In genomic region chr10:73827346-73828089, GRCh38 we compare ENCODE assay signal across 20 cellular contexts. TPM values are rescaled to one million over a fixed set of nuclear protein-coding genes. Genes with fewer than 3 reads are reported as not detected.
A peak's percentile ranks its signal among the peaks of the same experiment; 100 is the strongest.
DNase-seq lines count a peak whose midpoint lies in the region; ATAC-seq, FAIRE-seq and TF ChIP-seq lines count a peak whose summit lies in the region.
"Had no signal": no experiment of that assay in that cellular context is flagged by ENCODE, and none has a peak within 500 bp of the region (broad histone marks: within the 10 kb centered on the region; RNA-seq: fewer than 3 reads in every experiment).

No MANE protein-coding gene starts in this region.

- no peak for ATAC-seq in GM21717 (IDR thresholded peaks at IDR 0.05; ENCODE audit: unreplicated experiment)
- ATAC-seq in activated CD8-positive, alpha-beta T cell treated with anti-CD3 and anti-CD28 coated beads, Interleukin-2, amount 10 ng/mL, durations not matched to agents 7 days and 5 days, result no peak
- ATAC-seq: CD8-positive, alpha-beta T cell; HCT116; left lobe of liver had no signal

- no peaks in the 10 kb centered on the region for H3K4me1 Mint-ChIP-seq in activated CD8-positive, alpha-beta T cell treated with anti-CD3 and anti-CD28 coated beads, Interleukin-2, amount 10 ng/mL, durations not matched to agents 7 days and 5 days (ENCODE audit: low read depth)

- POLR2A ChIA-PET in activated CD8-positive, alpha-beta T cell treated with anti-CD3 and anti-CD28 coated beads, Interleukin-2, amount 10 ng/mL, durations not matched to agents 7 days and 5 days (lab: Charles Lee), result no interaction called here

- no peak overlapping the region for H3K4me3 ChIP-seq in kidney epithelial cell (ENCODE audit: low read depth, low read length)
- H3K4me3 ChIP-seq: hepatocyte, SK-N-MC, upper lobe of left lung had no signal

- H3K4me3 Mint-ChIP-seq in activated CD8-positive, alpha-beta T cell treated with anti-CD3 and anti-CD28 coated beads, Interleukin-2, amount 10 ng/mL, durations not matched to agents 7 days and 5 days, result no peak overlapping the region
- H3K4me3 Mint-ChIP-seq: CD8-positive, alpha-beta T cell; stimulated activated naive CD8-positive, alpha-beta T cell treated with anti-CD3 and anti-CD28 coated beads, Interleukin-15, Interleukin-2, amounts not matched to agents 100 ng/mL and 50 ng/mL, for 24 hours had no signal

- in situ Hi-C loops in ACHN (cut with HindIII; ENCODE audit: low pct_ligation_motif_present, low pct_unique_long_range_greater_than_20kb, low sequenced_read_pairs), result no loop called here

- DNase-seq in ACHN, result peak; percentile 89
- peak; percentile 83 for DNase-seq in HTR-8/SVneo (ENCODE audit: insufficient read length, low spot score)
- peak; percentile 57 for DNase-seq in astrocyte of the hippocampus (ENCODE audit: low read depth, low spot score)
- peak; percentile 42 for DNase-seq in kidney epithelial cell (ENCODE audit: low read depth)
- DNase-seq in inferior parietal cortex (ENCODE audit: extremely low spot score), result no peak
- no peak for DNase-seq in HT-29 (ENCODE audit: low spot score)
- DNase-seq in activated CD8-positive, alpha-beta T cell treated with anti-CD3 and anti-CD28 coated beads, Interleukin-2, amount 10 ng/mL, durations not matched to agents 7 days and 5 days, result no peak
- DNase-seq: activated CD4-positive, alpha-beta T cell treated with anti-CD3 and anti-CD28 coated beads, Interleukin-2, amount 50 U/mL, for 4 hours; CD8-positive, alpha-beta T cell; erythroblast; GDM1; NCI-H1436; NCI-H345; upper lobe of left lung had no signal

- H3K27me3 Mint-ChIP-seq in activated CD8-positive, alpha-beta T cell treated with anti-CD3 and anti-CD28 coated beads, Interleukin-2, amount 10 ng/mL, durations not matched to agents 7 days and 5 days (ENCODE audit: low read depth), result no peaks in the 10 kb centered on the region
- H3K27me3 Mint-ChIP-seq: stimulated activated naive CD8-positive, alpha-beta T cell treated with anti-CD3 and anti-CD28 coated beads, Interleukin-15, Interleukin-2, amounts not matched to agents 100 ng/mL and 50 ng/mL, for 24 hours had no signal

- CTCF ChIA-PET in activated CD8-positive, alpha-beta T cell treated with anti-CD3 and anti-CD28 coated beads, Interleukin-2, amount 10 ng/mL, durations not matched to agents 7 days and 5 days (lab: Charles Lee), result no interaction called here

- peaks cover 21% of the 10 kb centered on the region for H3K36me3 Mint-ChIP-seq in activated CD8-positive, alpha-beta T cell treated with anti-CD3 and anti-CD28 coated beads, Interleukin-2, amount 10 ng/mL, durations not matched to agents 7 days and 5 days (ENCODE audit: low read depth)

- H3K36me3 ChIP-seq in kidney epithelial cell (ENCODE audit: control insufficient read depth, insufficient read depth, low read length), result peaks cover under 1% of the 10 kb centered on the region

- no peak overlapping the region for H3K27ac Mint-ChIP-seq in activated CD8-positive, alpha-beta T cell treated with anti-CD3 and anti-CD28 coated beads, Interleukin-2, amount 10 ng/mL, durations not matched to agents 7 days and 5 days
- H3K27ac Mint-ChIP-seq: CD8-positive, alpha-beta T cell; stimulated activated naive CD8-positive, alpha-beta T cell treated with anti-CD3 and anti-CD28 coated beads, Interleukin-15, Interleukin-2, amounts not matched to agents 100 ng/mL and 50 ng/mL, for 24 hours had no signal

- H3K27me3 ChIP-seq in kidney epithelial cell (ENCODE audit: control insufficient read depth, insufficient read depth, low read length), result no peaks in the 10 kb centered on the region
- H3K27me3 ChIP-seq: hepatocyte, upper lobe of left lung had no signal

- no peak for TF ChIP-seq CTCF in kidney epithelial cell (IDR thresholded peaks at IDR 0.05; ENCODE audit: insufficient read depth, low read length, poor library complexity, severe bottlenecking)

- peak; percentile 28 for FAIRE-seq in HTR-8/SVneo (lab: Jason Lieb, UNC)

- H3K9me3 Mint-ChIP-seq in activated CD8-positive, alpha-beta T cell treated with anti-CD3 and anti-CD28 coated beads, Interleukin-2, amount 10 ng/mL, durations not matched to agents 7 days and 5 days (ENCODE audit: insufficient read depth), result no peaks in the 10 kb centered on the region
- H3K9me3 Mint-ChIP-seq: CD8-positive, alpha-beta T cell; stimulated activated naive CD8-positive, alpha-beta T cell treated with anti-CD3 and anti-CD28 coated beads, Interleukin-15, Interleukin-2, amounts not matched to agents 100 ng/mL and 50 ng/mL, for 24 hours had no signal

RNA-seq across cellular contexts. Expression of gene NDST2, which starts 16.1 kb away (rescaled TPM):
- 30.1 and 35.5 TPM in 2 replicates for total RNA-seq in kidney epithelial cell
- total RNA-seq in HT-29 (2014; rRNA removed; shearing (Covaris generic)), result 18.6 and 19.8 TPM in 2 replicates
- 10 to 100 TPM; 60.7 to 61.1 TPM for total RNA-seq in activated CD8-positive, alpha-beta T cell treated with anti-CD3 and anti-CD28 coated beads, Interleukin-2, amount 10 ng/mL, durations not matched to agents 7 days and 5 days

RNA-seq across cellular contexts. Expression of gene ZSWIM8, which starts 42.1 kb away (rescaled TPM):
- total RNA-seq in kidney epithelial cell, result 66.7 and 90.8 TPM in 2 replicates
- 32.9 and 40.0 TPM in 2 replicates for total RNA-seq in HT-29 (2014; rRNA removed; shearing (Covaris generic))
- total RNA-seq in activated CD8-positive, alpha-beta T cell treated with anti-CD3 and anti-CD28 coated beads, Interleukin-2, amount 10 ng/mL, durations not matched to agents 7 days and 5 days, result 10 to 100 TPM; 58.3 to 69.3 TPM

RNA-seq across cellular contexts. Expression of gene CHCHD1, which starts 45.7 kb away (rescaled TPM):
- 41.8 and 46.8 TPM in 2 replicates for total RNA-seq in kidney epithelial cell
- 57.6 and 65.8 TPM in 2 replicates for total RNA-seq in HT-29 (2014; rRNA removed; shearing (Covaris generic))
- total RNA-seq in activated CD8-positive, alpha-beta T cell treated with anti-CD3 and anti-CD28 coated beads, Interleukin-2, amount 10 ng/mL, durations not matched to agents 7 days and 5 days, result 10 to 100 TPM; 33.0 to 35.3 TPM

RNA-seq across cellular contexts. Expression of gene CAMK2G, which starts 46.8 kb away (rescaled TPM):
- total RNA-seq in kidney epithelial cell, result 12.7 and 18.8 TPM in 2 replicates
- 44.2 and 48.3 TPM in 2 replicates for total RNA-seq in HT-29 (2014; rRNA removed; shearing (Covaris generic))
- 10 to 100 TPM; 43.2 to 48.4 TPM for total RNA-seq in activated CD8-positive, alpha-beta T cell treated with anti-CD3 and anti-CD28 coated beads, Interleukin-2, amount 10 ng/mL, durations not matched to agents 7 days and 5 days

Comparison
In these comparisons a context has a peak if more than half of its experiments do, and no peak if none do; other contexts are left out.
1. DNase-seq: peak in ACHN (single experiment), HTR-8/SVneo (single experiment), astrocyte of the hippocampus (single experiment) and kidney epithelial cell (single experiment); none in inferior parietal cortex (single experiment), HT-29 (single experiment) and activated CD8-positive, alpha-beta T cell treated with anti-CD3 and anti-CD28 coated beads, Interleukin-2, amount 10 ng/mL, durations not matched to agents 7 days and 5 days (single experiment).